In genomic region chr13:43804461-43805070, GRCh38 we compare ENCODE assay signal across 9 cellular contexts. TPM values are rescaled to one million over a fixed set of nuclear protein-coding genes. Genes with fewer than 3 reads are reported as not detected.
DNase-seq lines count a peak whose midpoint lies in the region; ATAC-seq and TF ChIP-seq lines count a peak whose summit lies in the region.
"Had no signal": no experiment of that assay in that cellular context is flagged by ENCODE, and none has a peak within 500 bp of the region (broad histone marks: within the 10 kb centered on the region; RNA-seq: fewer than 3 reads in every experiment).

No MANE protein-coding gene starts in this region.

- 19% methylated on average over 5 of the region's 5 CpGs for WGBS in suprapubic skin

- H3K27me3 ChIP-seq in HAP-1 (ENCODE audit: low read depth) (peaks cover 14% of the 10 kb centered on the region), suprapubic skin (no peaks in the 10 kb centered on the region)

- H3K9me3 ChIP-seq in HAP-1 = no peaks in the 10 kb centered on the region
- no peaks in the 10 kb centered on the region for H3K9me3 ChIP-seq in suprapubic skin

- TF ChIP-seq POLR2A in suprapubic skin (IDR thresholded peaks at IDR 0.05) = no peak

- H3K36me3 ChIP-seq in HAP-1 (replicated peaks) = no peaks in the 10 kb centered on the region
- no peaks in the 10 kb centered on the region for H3K36me3 ChIP-seq in suprapubic skin

- no peak overlapping the region for H3K27ac ChIP-seq in suprapubic skin

- DNase-seq in CD1c-positive myeloid dendritic cell (ENCODE audit: extremely low spot score) (peak; percentile 68), HAP-1 (ENCODE audit: low spot score in 2 of 2) (peak; percentile 55 to 68), NCI-H526 (lab: John Stamatoyannopoulos, UW) (peak; percentile 76 to 88), brain pericyte (ENCODE audit: low read depth, low spot score) (peak; percentile 58), kidney glomerular epithelial cell (lab: John Stamatoyannopoulos, UW) (peak; percentile 28), suprapubic skin (ENCODE audit: low spot score in 2 of 2) (no peak)

- in situ Hi-C loops in HAP-1 (cut with MboI; ENCODE audit: low sequenced_read_pairs) = loop anchor here (25.0 kb wide), 2 partner anchors 692 to 842 kb away; no protein-coding TSS in a partner anchor

- ATAC-seq in GM21515 (IDR thresholded peaks at IDR 0.05; ENCODE audit: unreplicated experiment) (no peak), GM21619 (IDR thresholded peaks at IDR 0.05; ENCODE audit: unreplicated experiment) (no peak)
- ATAC-seq: naive thymus-derived CD8-positive, alpha-beta T cell had no signal

- TF ChIP-seq CTCF in suprapubic skin (IDR thresholded peaks at IDR 0.05) = peak; percentile 25 to 31

- H3K4me3 ChIP-seq in HAP-1 (no peak overlapping the region), suprapubic skin (no peak overlapping the region)

- TF ChIP-seq EP300 in suprapubic skin (IDR thresholded peaks at IDR 0.05) = no peak

- no peaks in the 10 kb centered on the region for H3K4me1 ChIP-seq in HAP-1
- H3K4me1 ChIP-seq in suprapubic skin = peaks cover 8% of the 10 kb centered on the region

RNA-seq across cellular contexts. Expression of gene ENOX1, which starts 17.8 kb away (rescaled TPM):
- total RNA-seq in suprapubic skin = under 1 TPM; 0.25 to 0.52 (median 0.33) TPM
- total RNA-seq: naive thymus-derived CD8-positive, alpha-beta T cell had no signal

Comparison
In these comparisons a context has a peak if more than half of its experiments do, and no peak if none do; other contexts are left out.
1. DNase-seq: peak in CD1c-positive myeloid dendritic cell (single experiment), HAP-1 (2 of 2), NCI-H526 (2 of 2), brain pericyte (single experiment) and kidney glomerular epithelial cell (single experiment); none in suprapubic skin (0 of 2).